Comparison of ENCODE assay signal across 1 cellular context in genomic region chr6:157323114-157323923, GRCh38.
TF ChIP-seq lines count a peak whose summit lies in the region.

TSS of gene TMEM242 (minus strand) at chr6:157323519. CDS start at chr6:157323499, 20 bp downstream.

TF ChIP-seq in K562, 482 proteins besides CTCF, POLR2A, EP300 and RAD21 (continued from another document and continues in another):
- TF ChIP-seq CSDE1 (IDR thresholded peaks at IDR 0.05), result peak in 1 of 2 experiments; percentile 85; a peak in 2 of 4 replicates
- TF ChIP-seq KLF16 (IDR thresholded peaks at IDR 0.05), result no peak; the same call in 1 of the 2 replicates
- no peak for TF ChIP-seq ZNF140 (CRISPR knock-in tag; IDR thresholded peaks at IDR 0.05)
- TF ChIP-seq ZBTB9 (CRISPR knock-in tag; IDR thresholded peaks at IDR 0.05), result peak; percentile 52; the same call in 1 of the 2 replicates
- TF ChIP-seq TAF9B (IDR thresholded peaks at IDR 0.05; ENCODE audit: partially characterized antibody), result peak; percentile 100
- no peak for TF ChIP-seq SNAPC5 (CRISPR knock-in tag; IDR thresholded peaks at IDR 0.05)
- peak; percentile 59 for TF ChIP-seq ZNF121 (CRISPR knock-in tag; conservative IDR thresholded peaks at IDR 0.05)
- peak; percentile 32; the same call in 1 of the 2 replicates for TF ChIP-seq ZNF124 (CRISPR knock-in tag; IDR thresholded peaks at IDR 0.05)
- TF ChIP-seq NR0B1 (IDR thresholded peaks at IDR 0.05; ENCODE audit: partially characterized antibody), result no peak
- TF ChIP-seq ZNF75A (CRISPR knock-in tag; IDR thresholded peaks at IDR 0.05), result no peak
- TF ChIP-seq TRIM28 (IDR thresholded peaks at IDR 0.05), result peak; percentile 86
- TF ChIP-seq SAFB (IDR thresholded peaks at IDR 0.05; ENCODE audit: borderline replicate concordance, low read depth, low read length), result peak; percentile 76
- TF ChIP-seq GABPA (tag; conservative IDR thresholded peaks at IDR 0.05; ENCODE audit: low read depth), result peak; percentile 94
- peak; percentile 87 for TF ChIP-seq ZHX1 (conservative IDR thresholded peaks at IDR 0.05; ENCODE audit: low read length)
- no peak for TF ChIP-seq ADNP (tag; IDR thresholded peaks at IDR 0.05)
- TF ChIP-seq ZNF146 (CRISPR knock-in tag; IDR thresholded peaks at IDR 0.05; ENCODE audit: unreplicated experiment), result no peak
- peak in 1 of 2 experiments; percentile 99; a peak in 2 of 4 replicates for TF ChIP-seq TRIM24 (IDR thresholded peaks at IDR 0.05)
- no peak for TF ChIP-seq ATF2 (CRISPR knock-in tag; IDR thresholded peaks at IDR 0.05)
- TF ChIP-seq TCF7L2 (IDR thresholded peaks at IDR 0.05; ENCODE audit: low read depth, low read length), result no peak
- TF ChIP-seq CREB5 (CRISPR knock-in tag; IDR thresholded peaks at IDR 0.05), result no peak
- TF ChIP-seq STAT6 (CRISPR knock-in tag; IDR thresholded peaks at IDR 0.05), result no peak
- peak; percentile 96 for TF ChIP-seq POLR2H (tag; IDR thresholded peaks at IDR 0.05; ENCODE audit: low read depth)
- no peak; the same call in 1 of the 2 replicates for TF ChIP-seq RERE (CRISPR knock-in tag; IDR thresholded peaks at IDR 0.05; ENCODE audit: borderline replicate concordance)
- peak; percentile 65; the same call in 1 of the 2 replicates for TF ChIP-seq ZBTB26 (CRISPR knock-in tag; IDR thresholded peaks at IDR 0.05)
- peak; percentile 92 for TF ChIP-seq TOE1 (IDR thresholded peaks at IDR 0.05; ENCODE audit: borderline replicate concordance)
- 0 out of 2 replicates have a peak, but pooled peaks have one; percentile 65 for TF ChIP-seq TOE1 (CRISPR knock-in tag; IDR thresholded peaks at IDR 0.05; ENCODE audit: borderline replicate concordance, low read depth)
- TF ChIP-seq HMGXB4 (CRISPR knock-in tag; IDR thresholded peaks at IDR 0.05), result peak; percentile 95; the same call in 1 of the 2 replicates
- no peak for TF ChIP-seq KAT8 (IDR thresholded peaks at IDR 0.05; ENCODE audit: low read depth)
- peak; percentile 80; the same call in 1 of the 2 replicates for TF ChIP-seq ZNF431 (CRISPR knock-in tag; IDR thresholded peaks at IDR 0.05)
